In genomic region chr6:168277274-168277669, GRCh38 we compare ENCODE assay signal across 20 cellular contexts. TPM values are rescaled to one million over a fixed set of nuclear protein-coding genes. Genes with fewer than 3 reads are reported as not detected.
DNase-seq lines count a peak whose midpoint lies in the region; ATAC-seq and TF ChIP-seq lines count a peak whose summit lies in the region.
"Had no signal": no experiment of that assay in that cellular context is flagged by ENCODE, and none has a peak within 500 bp of the region (broad histone marks: within the 10 kb centered on the region; RNA-seq: fewer than 3 reads in every experiment).

No MANE protein-coding gene starts in this region.

- no peaks in the 10 kb centered on the region for H3K27me3 ChIP-seq in body of pancreas

- ATAC-seq in body of pancreas (peak; percentile 83), GM21576 (IDR thresholded peaks at IDR 0.05; ENCODE audit: unreplicated experiment) (no peak), GM21717 (IDR thresholded peaks at IDR 0.05; ENCODE audit: unreplicated experiment) (no peak)
- ATAC-seq: K562, Panc1, Right ventricle myocardium inferior had no signal

- no peaks in the 10 kb centered on the region for H3K36me3 ChIP-seq in body of pancreas (replicated peaks in 1 of 2; ENCODE audit: insufficient read depth in 1 of 2, low read depth in 2 of 2)

- intact Hi-C loops in body of pancreas (cut with DNase I): no loop called here

- peaks cover 37% of the 10 kb centered on the region for H3K4me1 ChIP-seq in body of pancreas

- TF ChIP-seq CTCF in body of pancreas (IDR thresholded peaks at IDR 0.05): peak in 4 of 7 experiments; percentile 46 to 53 (median 49)

- TF ChIP-seq POLR2A in body of pancreas (IDR thresholded peaks at IDR 0.05): peak in 1 of 3 donors; percentile 9

- 24 to 37% methylated on average over 14 of the region's 14 CpGs for WGBS in body of pancreas, 2 donors

- H3K27ac ChIP-seq in body of pancreas: peak overlapping the region; percentile 25 to 74 (median 51)
- H3K27ac ChIP-seq: C4-2B had no signal

- no peaks in the 10 kb centered on the region for H3K9me3 ChIP-seq in body of pancreas
- H3K9me3 ChIP-seq: SK-N-SH had no signal

- H3K4me3 ChIP-seq in body of pancreas: no peak overlapping the region
- H3K4me3 ChIP-seq: K562 had no signal

- peak; percentile 34 for DNase-seq in activated effector memory CD4-positive, alpha-beta T cell treated with anti-CD3 and anti-CD28 coated beads, Interleukin-2, amount 50 U/mL, for 16 hours
- DNase-seq in activated effector memory CD4-positive, alpha-beta T cell treated with Interleukin-2 at 50 U/mL for 16 hours: no peak
- DNase-seq in NCI-H2107 (lab: John Stamatoyannopoulos, UW) (peak; percentile 49), body of pancreas (peak; percentile 80 to 93 (median 92)), NOMO-1 treated with dmso at 0.1 percent for 144 hours (lab: John Stamatoyannopoulos, UW; ENCODE audit: unreplicated experiment) (no peak), activated T-cell treated with anti-CD3 and anti-CD28 coated beads for 4 hours (no peak)
- DNase-seq: HCEC 1CT, MV-4-11, NCI-H1436, NCI-H345, NCI-H69, SK-N-SH, T-helper 1 cell had no signal

RNA-seq across cellular contexts. Expression of gene DACT2, which starts 42.3 kb away (rescaled TPM):
- 1 to 10 TPM; 4.9 to 5.4 TPM for total RNA-seq in body of pancreas
- total RNA-seq: HT1080, K562 had no signal

Comparison
In these comparisons a context has a peak if more than half of its experiments do, and no peak if none do; other contexts are left out.
1. DNase-seq: peak in activated effector memory CD4-positive, alpha-beta T cell treated with anti-CD3 and anti-CD28 coated beads, Interleukin-2, amount 50 U/mL, for 16 hours (single experiment), NCI-H2107 (single experiment) and body of pancreas (4 of 4); none in activated effector memory CD4-positive, alpha-beta T cell treated with Interleukin-2 at 50 U/mL for 16 hours (single experiment), NOMO-1 treated with dmso at 0.1 percent for 144 hours (single experiment) and activated T-cell treated with anti-CD3 and anti-CD28 coated beads for 4 hours (single experiment).